Comparison of ENCODE assay signal across 1 cellular context in genomic region chr3:52498134-52499054, GRCh38.
TF ChIP-seq lines count a peak whose summit lies in the region.

No MANE protein-coding gene starts in this region.

TF ChIP-seq in WTC11, 78 proteins besides CTCF, POLR2A, EP300 and RAD21 (continued from another document):
- no peak for TF ChIP-seq ZNF532 (CRISPR knock-in tag; IDR thresholded peaks at IDR 0.05; ENCODE audit: borderline replicate concordance)
- TF ChIP-seq SMAD3 (CRISPR knock-in tag; IDR thresholded peaks at IDR 0.05; ENCODE audit: borderline replicate concordance), result no peak
- TF ChIP-seq, protein P1, sequence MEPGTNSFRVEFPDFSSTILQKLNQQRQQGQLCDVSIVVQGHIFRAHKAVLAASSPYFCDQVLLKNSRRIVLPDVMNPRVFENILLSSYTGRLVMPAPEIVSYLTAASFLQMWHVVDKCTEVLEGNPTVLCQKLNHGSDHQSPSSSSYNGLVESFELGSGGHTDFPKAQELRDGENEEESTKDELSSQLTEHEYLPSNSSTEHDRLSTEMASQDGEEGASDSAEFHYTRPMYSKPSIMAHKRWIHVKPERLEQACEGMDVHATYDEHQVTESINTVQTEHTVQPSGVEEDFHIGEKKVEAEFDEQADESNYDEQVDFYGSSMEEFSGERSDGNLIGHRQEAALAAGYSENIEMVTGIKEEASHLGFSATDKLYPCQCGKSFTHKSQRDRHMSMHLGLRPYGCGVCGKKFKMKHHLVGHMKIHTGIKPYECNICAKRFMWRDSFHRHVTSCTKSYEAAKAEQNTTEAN (CRISPR knock-in tag; IDR thresholded peaks at IDR 0.05), result no peak
- no peak for TF ChIP-seq EMX1 (CRISPR knock-in tag; IDR thresholded peaks at IDR 0.05)
- TF ChIP-seq ERG (CRISPR knock-in tag; IDR thresholded peaks at IDR 0.05), result no peak
- TF ChIP-seq, protein P2, sequence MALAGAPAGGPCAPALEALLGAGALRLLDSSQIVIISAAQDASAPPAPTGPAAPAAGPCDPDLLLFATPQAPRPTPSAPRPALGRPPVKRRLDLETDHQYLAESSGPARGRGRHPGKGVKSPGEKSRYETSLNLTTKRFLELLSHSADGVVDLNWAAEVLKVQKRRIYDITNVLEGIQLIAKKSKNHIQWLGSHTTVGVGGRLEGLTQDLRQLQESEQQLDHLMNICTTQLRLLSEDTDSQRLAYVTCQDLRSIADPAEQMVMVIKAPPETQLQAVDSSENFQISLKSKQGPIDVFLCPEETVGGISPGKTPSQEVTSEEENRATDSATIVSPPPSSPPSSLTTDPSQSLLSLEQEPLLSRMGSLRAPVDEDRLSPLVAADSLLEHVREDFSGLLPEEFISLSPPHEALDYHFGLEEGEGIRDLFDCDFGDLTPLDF (CRISPR knock-in tag; IDR thresholded peaks at IDR 0.05), result no peak
- TF ChIP-seq, protein P3, sequence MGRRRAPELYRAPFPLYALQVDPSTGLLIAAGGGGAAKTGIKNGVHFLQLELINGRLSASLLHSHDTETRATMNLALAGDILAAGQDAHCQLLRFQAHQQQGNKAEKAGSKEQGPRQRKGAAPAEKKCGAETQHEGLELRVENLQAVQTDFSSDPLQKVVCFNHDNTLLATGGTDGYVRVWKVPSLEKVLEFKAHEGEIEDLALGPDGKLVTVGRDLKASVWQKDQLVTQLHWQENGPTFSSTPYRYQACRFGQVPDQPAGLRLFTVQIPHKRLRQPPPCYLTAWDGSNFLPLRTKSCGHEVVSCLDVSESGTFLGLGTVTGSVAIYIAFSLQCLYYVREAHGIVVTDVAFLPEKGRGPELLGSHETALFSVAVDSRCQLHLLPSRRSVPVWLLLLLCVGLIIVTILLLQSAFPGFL (CRISPR knock-in tag; IDR thresholded peaks at IDR 0.05; ENCODE audit: borderline replicate concordance), result no peak
- no peak for TF ChIP-seq SOX15 (CRISPR knock-in tag; IDR thresholded peaks at IDR 0.05)
- no peak for TF ChIP-seq NR1H2 (CRISPR knock-in tag; IDR thresholded peaks at IDR 0.05)
- no peak for TF ChIP-seq TEAD1 (CRISPR knock-in tag; IDR thresholded peaks at IDR 0.05)
- TF ChIP-seq NFE2L1 (CRISPR knock-in tag; IDR thresholded peaks at IDR 0.05), result no peak
